ENCODE assay signal across 20 cellular contexts in the genomic region with DNA sequence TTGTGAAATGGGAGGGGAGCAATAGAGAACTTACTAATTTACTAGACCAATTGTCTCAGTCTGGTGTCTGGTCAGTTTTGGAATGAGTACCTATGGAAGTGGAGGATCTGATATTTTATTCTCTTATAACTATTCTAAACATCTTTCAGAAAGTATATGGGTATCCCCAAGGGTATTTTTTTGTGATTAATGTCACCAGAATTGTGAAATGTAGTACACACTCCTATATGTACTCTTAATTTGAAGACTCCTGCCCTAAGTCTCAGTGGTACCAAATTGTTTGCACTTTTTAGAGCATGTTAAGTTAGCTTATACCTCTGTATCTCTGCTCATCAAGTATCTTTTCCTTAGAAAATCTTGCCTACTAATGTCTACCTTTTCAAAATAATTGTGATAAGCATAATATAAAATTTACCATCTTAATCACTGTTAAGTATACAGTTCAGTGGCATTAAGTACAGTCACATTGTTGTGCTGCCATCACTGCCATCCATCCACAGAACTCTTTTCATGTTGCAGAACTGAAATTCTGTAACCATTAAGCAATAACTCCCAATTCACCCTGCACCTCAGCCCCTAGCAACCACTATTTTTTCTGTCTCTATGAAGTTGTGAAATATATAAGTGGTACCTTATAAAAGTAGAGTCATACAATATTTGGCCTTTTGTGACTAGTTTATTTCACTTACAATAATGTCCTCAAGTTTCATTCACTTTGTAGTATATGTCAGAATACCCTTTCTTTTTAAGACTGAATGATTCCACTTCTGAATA. TPM values are rescaled to one million over a fixed set of nuclear protein-coding genes. Genes with fewer than 3 reads are reported as not detected.
DNase-seq lines count a peak whose midpoint lies in the region; ATAC-seq, FAIRE-seq and TF ChIP-seq lines count a peak whose summit lies in the region.
"Had no signal": no experiment of that assay in that cellular context is flagged by ENCODE, and none has a peak within 500 bp of the region (broad histone marks: within the 10 kb centered on the region; RNA-seq: fewer than 3 reads in every experiment).

No MANE protein-coding gene starts in this region.

- no peak for TF ChIP-seq CTCF in kidney (IDR thresholded peaks at IDR 0.05; ENCODE audit: borderline replicate concordance, extremely low read depth, insufficient read depth)

- no peak overlapping the region for H3K4me3 Mint-ChIP-seq in stimulated activated naive CD8-positive, alpha-beta T cell treated with anti-CD3 and anti-CD28 coated beads, Interleukin-15, amount 100 ng/mL, for 72 hours

- peaks cover 0 to 6% of the 10 kb centered on the region in 2 donors for H3K9me3 Mint-ChIP-seq in stimulated activated naive CD8-positive, alpha-beta T cell treated with anti-CD3 and anti-CD28 coated beads, Interleukin-15, amount 100 ng/mL, for 72 hours

- H3K9ac ChIP-seq in adipocyte (ENCODE audit: low read length), result no peak overlapping the region
- H3K9ac ChIP-seq in kidney (ENCODE audit: low read length in 2 of 2), result no peak overlapping the region

- no peak for TF ChIP-seq POLR2A in GM12891 (IDR thresholded peaks at IDR 0.05; ENCODE audit: low read depth, low read length)

- peak overlapping the region in 1 of 2 donors; percentile 20 for H3K27ac Mint-ChIP-seq in stimulated activated naive CD8-positive, alpha-beta T cell treated with anti-CD3 and anti-CD28 coated beads, Interleukin-15, amount 100 ng/mL, for 72 hours

- H3K36me3 ChIP-seq in adipocyte (ENCODE audit: control insufficient read depth, insufficient read depth, low read length, severe bottlenecking) (peaks cover 41% of the 10 kb centered on the region), kidney (ENCODE audit: control insufficient read depth in 1 of 2, insufficient read depth in 2 of 2, low read length in 2 of 2) (peaks cover 2 to 3% of the 10 kb centered on the region in 2 donors)

- no peaks in the 10 kb centered on the region for H3K9me3 ChIP-seq in adipocyte (ENCODE audit: control insufficient read depth, low read length)
- H3K9me3 ChIP-seq in kidney (ENCODE audit: control insufficient read depth in 1 of 2, low read length in 2 of 2), result no peaks in the 10 kb centered on the region
- H3K9me3 ChIP-seq: A549, Caco-2, MG63 had no signal

- H3K27me3 ChIP-seq in adipocyte (replicated peaks; ENCODE audit: control insufficient read depth, insufficient read depth, low read length), result no peaks in the 10 kb centered on the region
- H3K27me3 ChIP-seq: MG63 had no signal

- H3K4me1 Mint-ChIP-seq in stimulated activated naive CD8-positive, alpha-beta T cell treated with anti-CD3 and anti-CD28 coated beads, Interleukin-15, amount 100 ng/mL, for 72 hours, result peaks cover 40% of the 10 kb centered on the region

- no peak overlapping the region for H3K27ac ChIP-seq in kidney (ENCODE audit: low read depth in 2 of 2, low read length in 2 of 2)
- H3K27ac ChIP-seq: A549 had no signal

- FAIRE-seq in GM12891 (lab: Jason Lieb, UNC), result no peak
- no peak for FAIRE-seq in kidney (lab: Jason Lieb, UNC)
- FAIRE-seq: A549, H1 had no signal

- H3K4me3 ChIP-seq in adipocyte (ENCODE audit: low read length) (no peak overlapping the region), kidney (ENCODE audit: low read length in 2 of 2) (no peak overlapping the region)
- H3K4me3 ChIP-seq: A549, MG63 had no signal

- no peak for DNase-seq in stimulated activated naive CD8-positive, alpha-beta T cell treated with anti-CD3 and anti-CD28 coated beads, Interleukin-15, amount 100 ng/mL, for 72 hours
- no peak for DNase-seq in stimulated activated naive CD8-positive, alpha-beta T cell treated with anti-CD3 and anti-CD28 coated beads, Interleukin-15, Interleukin-2, amounts not matched to agents 100 U/mL and 50 U/mL, for 24 hours
- peak; percentile 72 for DNase-seq in NOMO-1 treated with DMSO at 0.1 percent for 48 hours (lab: John Stamatoyannopoulos, UW; ENCODE audit: unreplicated experiment)
- peak; percentile 69 for DNase-seq in adipocyte (ENCODE audit: low read depth)
- no peak for DNase-seq in GM12891 (ENCODE audit: insufficient read length, low spot score)
- no peak for DNase-seq in DMS79 (lab: John Stamatoyannopoulos, UW)
- DNase-seq in kidney, result no peak
- no peak for DNase-seq in NK-92 (lab: John Stamatoyannopoulos, UW; ENCODE audit: unreplicated experiment)
- DNase-seq: C1 segment of cervical spinal cord, Caco-2, DMS153, EL, Karpas-422, MG63, NCI-H187, NCI-H446 treated with DMSO at 0.1 percent for 48 hours, NCI-H748 treated with DMSO at 0.1 percent for 48 hours, SHP77 had no signal

- no peaks in the 10 kb centered on the region for H3K4me1 ChIP-seq in adipocyte (ENCODE audit: control insufficient read depth, insufficient read depth, low read length)
- no peaks in the 10 kb centered on the region for H3K4me1 ChIP-seq in kidney (ENCODE audit: control insufficient read depth in 1 of 2, insufficient read depth in 1 of 2, low read depth in 1 of 2, low read length in 2 of 2)
- H3K4me1 ChIP-seq: A549, Caco-2 had no signal

- intact Hi-C loops in kidney (cut with DNase I), result no loop called here

- H3K27me3 Mint-ChIP-seq in stimulated activated naive CD8-positive, alpha-beta T cell treated with anti-CD3 and anti-CD28 coated beads, Interleukin-15, amount 100 ng/mL, for 72 hours, result no peaks in the 10 kb centered on the region

- ATAC-seq in stimulated activated naive CD8-positive, alpha-beta T cell treated with anti-CD3 and anti-CD28 coated beads, Interleukin-15, amount 100 ng/mL, for 72 hours, result peak; percentile 55
- no peak for ATAC-seq in stimulated activated naive CD8-positive, alpha-beta T cell treated with anti-CD3 and anti-CD28 coated beads, Interleukin-15, Interleukin-2, amounts not matched to agents 100 U/mL and 50 U/mL, for 24 hours
- ATAC-seq: A549 had no signal

TF ChIP-seq in GM12891, 5 proteins besides CTCF, POLR2A, EP300 and RAD21:
- no peak for TF ChIP-seq POLR2AphosphoS5 (IDR thresholded peaks at IDR 0.05; ENCODE audit: low read depth, low read length)
- no peak for TF ChIP-seq TAF1 (IDR thresholded peaks at IDR 0.05; ENCODE audit: low read depth, low read length)
- no peak for TF ChIP-seq POU2F2 (IDR thresholded peaks at IDR 0.05; ENCODE audit: low read depth, low read length)
- TF ChIP-seq SPI1 (IDR thresholded peaks at IDR 0.05; ENCODE audit: low read depth, low read length), result no peak
- no peak for TF ChIP-seq PAX5 (IDR thresholded peaks at IDR 0.05; ENCODE audit: insufficient read depth, low read length, severe bottlenecking)
TF ChIP-seq in GM12891: peak in this region for 0.

RNA-seq across cellular contexts. Expression of gene SLC30A7, which starts 40.5 kb away (rescaled TPM):
- polyA plus RNA-seq in GM12891 (2012; ENCODE audit: low read depth, missing spikeins), result 3.0 TPM
- 40.2 TPM for total RNA-seq in kidney
- polyA plus RNA-seq in kidney (ENCODE audit: insufficient read depth, low read depth, low replicate concordance), result 4.4 TPM

RNA-seq across cellular contexts. Expression of gene EXTL2, which starts 41.7 kb away (rescaled TPM):
- 8.4 TPM for polyA plus RNA-seq in GM12891 (2012; ENCODE audit: low read depth, missing spikeins)
- 10.5 TPM for total RNA-seq in kidney
- 11.3 TPM for polyA plus RNA-seq in kidney (ENCODE audit: insufficient read depth, low read depth, low replicate concordance)

Comparison
In these comparisons a context has a peak if more than half of its experiments do, and no peak if none do; other contexts are left out.
1. DNase-seq: peak in NOMO-1 treated with DMSO at 0.1 percent for 48 hours (single experiment) and adipocyte (single experiment); none in stimulated activated naive CD8-positive, alpha-beta T cell treated with anti-CD3 and anti-CD28 coated beads, Interleukin-15, amount 100 ng/mL, for 72 hours (0 of 2), stimulated activated naive CD8-positive, alpha-beta T cell treated with anti-CD3 and anti-CD28 coated beads, Interleukin-15, Interleukin-2, amounts not matched to agents 100 U/mL and 50 U/mL, for 24 hours (single experiment), GM12891 (single experiment), DMS79 (single experiment), kidney (single experiment) and NK-92 (single experiment).